In genomic region chr9:69137311-69137710, GRCh38 we compare ENCODE assay signal across 10 cellular contexts. TPM values are rescaled to one million over a fixed set of nuclear protein-coding genes. Genes with fewer than 3 reads are reported as not detected.
A peak's percentile ranks its signal among the peaks of the same experiment; 100 is the strongest.
DNase-seq lines count a peak whose midpoint lies in the region; ATAC-seq and TF ChIP-seq lines count a peak whose summit lies in the region.
"Had no signal": no experiment of that assay in that cellular context is flagged by ENCODE, and none has a peak within 500 bp of the region (broad histone marks: within the 10 kb centered on the region; RNA-seq: fewer than 3 reads in every experiment).

No MANE protein-coding gene starts in this region.

- DNase-seq in WTC11 (ENCODE audit: low spot score) (no peak), left lobe of liver (ENCODE audit: low spot score) (peak; percentile 19), osteocyte (ENCODE audit: extremely low spot score, unreplicated experiment) (peak; percentile 34), EL (no peak), DMS53 treated with DMSO at 0.1 percent for 48 hours (lab: John Stamatoyannopoulos, UW; ENCODE audit: unreplicated experiment) (no peak)
- DNase-seq: BE2C; CD4-positive, alpha-beta memory T cell had no signal

- 0 out of 2 replicates have a peak overlapping the region, but pooled peaks have one; percentile 58 for H3K27ac Mint-ChIP-seq in WTC11
- no peak overlapping the region for H3K27ac Mint-ChIP-seq in osteocyte (ENCODE audit: unreplicated experiment)
- H3K27ac Mint-ChIP-seq: IgD-negative memory B cell had no signal

- no peaks in the 10 kb centered on the region for H3K27me3 Mint-ChIP-seq in WTC11 (ENCODE audit: low read depth)
- H3K27me3 Mint-ChIP-seq in osteocyte (ENCODE audit: unreplicated experiment) = no peaks in the 10 kb centered on the region
- H3K27me3 Mint-ChIP-seq: CD4-positive, alpha-beta memory T cell had no signal

- H3K9me3 Mint-ChIP-seq in WTC11 (no peaks in the 10 kb centered on the region), osteocyte (ENCODE audit: unreplicated experiment) (no peaks in the 10 kb centered on the region)
- H3K9me3 Mint-ChIP-seq: IgD-negative memory B cell had no signal

- peaks cover 38% of the 10 kb centered on the region for H3K4me1 Mint-ChIP-seq in WTC11
- H3K4me1 Mint-ChIP-seq in osteocyte (ENCODE audit: unreplicated experiment) = peaks cover 20% of the 10 kb centered on the region
- H3K4me1 Mint-ChIP-seq: CD4-positive, alpha-beta memory T cell; IgD-negative memory B cell had no signal

- ATAC-seq in WTC11 = no peak
- no peak for ATAC-seq in left lobe of liver
- ATAC-seq in HG02759 (IDR thresholded peaks at IDR 0.05; ENCODE audit: unreplicated experiment) = no peak
- ATAC-seq: A549 had no signal

- TF ChIP-seq CTCF in WTC11 (IDR thresholded peaks at IDR 0.05) = no peak
- TF ChIP-seq CTCF in osteocyte (IDR thresholded peaks at IDR 0.05) = no peak

- H3K4me3 Mint-ChIP-seq in WTC11 (no peak overlapping the region), osteocyte (ENCODE audit: unreplicated experiment) (no peak overlapping the region)
- H3K4me3 Mint-ChIP-seq: CD4-positive, alpha-beta memory T cell; IgD-negative memory B cell had no signal

- CTCF ChIA-PET in WTC11 (lab: Charles Lee) = interaction anchor here (1.0 to 1.6 kb wide), 3 partner anchors 47 to 86 kb away, joined by 4 read pairs; no protein-coding TSS in a partner anchor

- POLR2A ChIA-PET in WTC11 (lab: Charles Lee) = interaction anchor here (0.6 kb wide), 1 partner anchor 185 kb away, joined by 5 read pairs; no protein-coding TSS in a partner anchor

- H3K36me3 Mint-ChIP-seq in WTC11 (peaks cover 19% of the 10 kb centered on the region), osteocyte (ENCODE audit: unreplicated experiment) (peaks cover 9% of the 10 kb centered on the region)

TF ChIP-seq in WTC11, 78 proteins besides CTCF, POLR2A, EP300 and RAD21:
- TF ChIP-seq, protein P1, sequence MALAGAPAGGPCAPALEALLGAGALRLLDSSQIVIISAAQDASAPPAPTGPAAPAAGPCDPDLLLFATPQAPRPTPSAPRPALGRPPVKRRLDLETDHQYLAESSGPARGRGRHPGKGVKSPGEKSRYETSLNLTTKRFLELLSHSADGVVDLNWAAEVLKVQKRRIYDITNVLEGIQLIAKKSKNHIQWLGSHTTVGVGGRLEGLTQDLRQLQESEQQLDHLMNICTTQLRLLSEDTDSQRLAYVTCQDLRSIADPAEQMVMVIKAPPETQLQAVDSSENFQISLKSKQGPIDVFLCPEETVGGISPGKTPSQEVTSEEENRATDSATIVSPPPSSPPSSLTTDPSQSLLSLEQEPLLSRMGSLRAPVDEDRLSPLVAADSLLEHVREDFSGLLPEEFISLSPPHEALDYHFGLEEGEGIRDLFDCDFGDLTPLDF (CRISPR knock-in tag; IDR thresholded peaks at IDR 0.05) = no peak
- TF ChIP-seq CREB1 (CRISPR knock-in tag; IDR thresholded peaks at IDR 0.05) = no peak
- TF ChIP-seq ZNF219 (CRISPR knock-in tag; IDR thresholded peaks at IDR 0.05; ENCODE audit: borderline replicate concordance) = no peak

RNA-seq across cellular contexts. Expression of gene TJP2, which starts 36.8 kb away (rescaled TPM):
- total RNA-seq in WTC11 (2021) (155 to 159 TPM (median 156 TPM) in 3 replicates), left lobe of liver (81.2 TPM), osteocyte (42.7 and 47.9 TPM in 2 replicates)

Comparison
In these comparisons a context has a peak if more than half of its experiments do, and no peak if none do; other contexts are left out.
1. DNase-seq: peak in left lobe of liver (single experiment) and osteocyte (single experiment); none in WTC11 (single experiment), EL (single experiment) and DMS53 treated with DMSO at 0.1 percent for 48 hours (single experiment).